ENCODE assay signal across 12 cellular contexts in genomic region chr12:93776581-93777018, GRCh38.
A peak's percentile ranks its signal among the peaks of the same experiment; 100 is the strongest.
DNase-seq lines count a peak whose midpoint lies in the region; ATAC-seq and TF ChIP-seq lines count a peak whose summit lies in the region.
"Had no signal": no experiment of that assay in that cellular context is flagged by ENCODE, and none has a peak within 500 bp of the region (broad histone marks: within the 10 kb centered on the region; RNA-seq: fewer than 3 reads in every experiment).

No MANE protein-coding gene starts in this region.

- no peak for ATAC-seq in activated T-cell treated with anti-CD3 and anti-CD28 coated beads, Interleukin-2, amount 50 U/mL, for 4 hours
- ATAC-seq in HG02840 (IDR thresholded peaks at IDR 0.05; ENCODE audit: low FRiP score, unreplicated experiment), result no peak

- no peak overlapping the region for H3K4me2 ChIP-seq in mesenchymal stem cell (ENCODE audit: low read length, poor library complexity, severe bottlenecking)

- no peak overlapping the region for H2BK120ac ChIP-seq in mesenchymal stem cell (ENCODE audit: low read depth, low read length)

- peaks cover 8% of the 10 kb centered on the region for H3K9me3 Mint-ChIP-seq in activated T-cell treated with anti-CD3 and anti-CD28 coated beads, Interleukin-2, amount 50 U/mL, for 4 hours

- H3K79me1 ChIP-seq in mesenchymal stem cell (replicated peaks; ENCODE audit: low read length, poor library complexity, severe bottlenecking), result peaks cover 1% of the 10 kb centered on the region

- H3K27me3 Mint-ChIP-seq in activated T-cell treated with anti-CD3 and anti-CD28 coated beads, Interleukin-2, amount 50 U/mL, for 4 hours (ENCODE audit: low read depth), result no peaks in the 10 kb centered on the region
- H3K27me3 Mint-ChIP-seq: activated CD4-positive, alpha-beta memory T cell treated with anti-CD3 and anti-CD28 coated beads, Interleukin-2, amount 10 ng/mL, durations not matched to agents 7 days and 5 days had no signal

- H3K27ac ChIP-seq in colonic mucosa (peak overlapping the region; percentile 41), mesenchymal stem cell (ENCODE audit: low read length, poor library complexity, severe bottlenecking) (peak overlapping the region; percentile 39), tibial nerve (peak overlapping the region; percentile 71 to 93 (median 83))

- H3K4me3 ChIP-seq in colonic mucosa, result no peak overlapping the region
- no peak overlapping the region for H3K4me3 ChIP-seq in mesenchymal stem cell (ENCODE audit: insufficient read depth in 1 of 2, low read depth in 1 of 2, low read length in 2 of 2)
- H3K4me3 ChIP-seq in tibial nerve, result peak overlapping the region in 1 of 4 donors; percentile 1

- no peak overlapping the region for H2AFZ ChIP-seq in mesenchymal stem cell (ENCODE audit: low read depth, low read length)

- no peak overlapping the region for H2BK5ac ChIP-seq in mesenchymal stem cell (ENCODE audit: low read depth, low read length, poor library complexity, severe bottlenecking)

- no peaks in the 10 kb centered on the region for H3K27me3 ChIP-seq in colonic mucosa
- no peaks in the 10 kb centered on the region for H3K27me3 ChIP-seq in mesenchymal stem cell (ENCODE audit: control insufficient read depth in 1 of 2, insufficient read depth in 1 of 2, low read length in 2 of 2)
- no peaks in the 10 kb centered on the region for H3K27me3 ChIP-seq in tibial nerve

- peak in 1 of 2 donors; percentile 66 for TF ChIP-seq EP300 in tibial nerve (IDR thresholded peaks at IDR 0.05)

- no peak overlapping the region for H2BK15ac ChIP-seq in mesenchymal stem cell (ENCODE audit: low read depth, poor library complexity, severe bottlenecking)

- peaks cover 56% of the 10 kb centered on the region for H3K4me1 Mint-ChIP-seq in activated T-cell treated with anti-CD3 and anti-CD28 coated beads, Interleukin-2, amount 50 U/mL, for 4 hours (ENCODE audit: low read depth)

- H2BK12ac ChIP-seq in mesenchymal stem cell (ENCODE audit: low read length in 2 of 2), result no peak overlapping the region

- DNase-seq in activated T-cell treated with anti-CD3 and anti-CD28 coated beads, Interleukin-2, amount 50 U/mL, for 4 hours, result no peak
- no peak for DNase-seq in activated T-cell treated with anti-CD3 and anti-CD28 coated beads, Interleukin-2, amount 50 U/mL, for 1 hour
- DNase-seq in colonic mucosa (no peak), mesenchymal stem cell (peak; percentile 83), tibial nerve (ENCODE audit: low spot score in 2 of 2) (no peak), HuH-7 (ENCODE audit: low spot score) (no peak), NCI-H2227 (lab: John Stamatoyannopoulos, UW; ENCODE audit: unreplicated experiment) (no peak)
- DNase-seq: 8988T; activated CD4-positive, alpha-beta memory T cell treated with anti-CD3 and anti-CD28 coated beads, Interleukin-2, amount 10 ng/mL, durations not matched to agents 7 days and 5 days; islet precursor cell; NCI-H1694 had no signal

- 30% methylated on average over 1 of the region's 2 CpGs for WGBS in mesenchymal stem cell
- WGBS in tibial nerve, 2 donors, result 35 to 39% methylated on average over 2 of the region's 2 CpGs

- peaks cover 21% of the 10 kb centered on the region for H3K36me3 Mint-ChIP-seq in activated T-cell treated with anti-CD3 and anti-CD28 coated beads, Interleukin-2, amount 50 U/mL, for 4 hours (ENCODE audit: insufficient read depth)

- peak overlapping the region; percentile 15 for H3K4me3 Mint-ChIP-seq in activated T-cell treated with anti-CD3 and anti-CD28 coated beads, Interleukin-2, amount 50 U/mL, for 4 hours
- H3K4me3 Mint-ChIP-seq: activated CD4-positive, alpha-beta memory T cell treated with anti-CD3 and anti-CD28 coated beads, Interleukin-2, amount 10 ng/mL, durations not matched to agents 7 days and 5 days had no signal

- H3K23ac ChIP-seq in mesenchymal stem cell (ENCODE audit: low read length in 2 of 2), result no peak overlapping the region

- H3K36me3 ChIP-seq in colonic mucosa, result no peaks in the 10 kb centered on the region
- H3K36me3 ChIP-seq in mesenchymal stem cell (ENCODE audit: control insufficient read depth in 1 of 2, insufficient read depth in 2 of 2, low read depth in 1 of 2, low read length in 2 of 2), result no peaks in the 10 kb centered on the region
- no peaks in the 10 kb centered on the region for H3K36me3 ChIP-seq in tibial nerve

- no peaks in the 10 kb centered on the region for H3K9me3 ChIP-seq in colonic mucosa
- no peaks in the 10 kb centered on the region for H3K9me3 ChIP-seq in mesenchymal stem cell (ENCODE audit: control insufficient read depth, low read length)
- H3K9me3 ChIP-seq in tibial nerve, result no peaks in the 10 kb centered on the region

- H4K8ac ChIP-seq in mesenchymal stem cell (ENCODE audit: low read length), result no peak overlapping the region

- TF ChIP-seq CTCF in colonic mucosa (IDR thresholded peaks at IDR 0.05), result no peak
- no peak for TF ChIP-seq CTCF in tibial nerve (IDR thresholded peaks at IDR 0.05)

- no peak overlapping the region for H3K9ac ChIP-seq in colonic mucosa (ENCODE audit: low read depth in 2 of 2, low read length in 2 of 2)
- peak overlapping the region; percentile 82 for H3K9ac ChIP-seq in mesenchymal stem cell (ENCODE audit: low read length)

- H3K4me1 ChIP-seq in colonic mucosa (no peaks in the 10 kb centered on the region), mesenchymal stem cell (ENCODE audit: control insufficient read depth, insufficient read depth, low read depth, low read length) (peaks cover 4% of the 10 kb centered on the region), tibial nerve (peaks cover 0 to 62% (median 25%) of the 10 kb centered on the region in 4 donors)

- no peak overlapping the region for H2AK5ac ChIP-seq in mesenchymal stem cell (ENCODE audit: low read length, severe bottlenecking)

- TF ChIP-seq POLR2A in tibial nerve (IDR thresholded peaks at IDR 0.05), result no peak

- intact Hi-C loops in colonic mucosa (cut with DNase I), result no loop called here

- no peak overlapping the region for H3K18ac ChIP-seq in mesenchymal stem cell (ENCODE audit: low read depth in 1 of 2, low read length in 2 of 2)

- peak overlapping the region in 1 of 2 experiments; percentile 33 for H3K4ac ChIP-seq in mesenchymal stem cell (ENCODE audit: low read depth in 1 of 2, low read length in 2 of 2)

- H3K14ac ChIP-seq in mesenchymal stem cell (ENCODE audit: low read length in 2 of 2), result no peak overlapping the region

- no peak overlapping the region for H4K91ac ChIP-seq in mesenchymal stem cell (ENCODE audit: low read length)
